In the genomic region with DNA sequence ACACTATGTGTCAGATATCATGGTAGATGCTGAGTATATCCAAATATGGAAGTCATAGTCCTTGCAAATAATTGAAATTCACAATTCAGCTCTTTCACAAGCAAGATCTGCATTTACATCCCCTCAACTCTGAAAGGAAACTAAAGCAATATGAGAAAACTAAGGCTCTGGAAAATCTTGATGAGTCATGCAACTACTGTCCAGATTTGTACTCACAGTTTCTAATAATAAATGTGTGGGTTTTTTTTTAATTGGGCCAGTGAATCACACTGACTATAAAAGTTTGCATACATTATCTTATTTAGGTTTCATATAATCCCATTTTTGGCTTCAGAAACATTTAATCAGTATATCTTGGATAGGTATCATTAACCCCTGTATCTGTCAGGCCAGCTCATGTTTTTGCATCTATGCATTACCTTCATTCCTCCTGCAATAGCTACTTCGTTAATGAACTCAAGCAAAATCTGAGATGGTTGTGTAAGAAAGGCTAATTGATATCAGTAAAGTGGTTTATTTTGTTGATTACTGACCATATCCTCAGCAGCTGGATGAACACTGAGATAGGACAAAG, we compare ENCODE assay signal across 12 cellular contexts. TPM values are rescaled to one million over a fixed set of nuclear protein-coding genes. Genes with fewer than 3 reads are reported as not detected.
A peak's percentile ranks its signal among the peaks of the same experiment; 100 is the strongest.
DNase-seq lines count a peak whose midpoint lies in the region; ATAC-seq and TF ChIP-seq lines count a peak whose summit lies in the region.
"Had no signal": no experiment of that assay in that cellular context is flagged by ENCODE, and none has a peak within 500 bp of the region (broad histone marks: within the 10 kb centered on the region; RNA-seq: fewer than 3 reads in every experiment).

No MANE protein-coding gene starts in this region.

- no peak for TF ChIP-seq CTCF in gastrocnemius medialis (IDR thresholded peaks at IDR 0.05 in 4 of 5, conservative IDR thresholded peaks at IDR 0.05 in 1 of 5)

- no peaks in the 10 kb centered on the region for H3K36me3 Mint-ChIP-seq in naive thymus-derived CD4-positive, alpha-beta T cell

- no peaks in the 10 kb centered on the region for H3K27me3 ChIP-seq in gastrocnemius medialis
- H3K27me3 ChIP-seq in naive thymus-derived CD4-positive, alpha-beta T cell (ENCODE audit: control insufficient read depth in 2 of 2, insufficient read depth in 2 of 2, low read length in 2 of 2), result no peaks in the 10 kb centered on the region

- intact Hi-C loops in gastrocnemius medialis (cut with DNase I; ENCODE audit: low total_unique reads), result no loop called here
- intact Hi-C loops in naive thymus-derived CD4-positive, alpha-beta T cell (cut with micrococcal nuclease), result no loop called here

- no peaks in the 10 kb centered on the region for H3K27me3 Mint-ChIP-seq in naive thymus-derived CD4-positive, alpha-beta T cell
- H3K27me3 Mint-ChIP-seq: activated naive CD8-positive, alpha-beta T cell treated with anti-CD3 and anti-CD28 coated beads, Interleukin-2, amount 50 U/mL, for 24 hours had no signal

- no peaks in the 10 kb centered on the region for H3K9me3 ChIP-seq in gastrocnemius medialis
- H3K9me3 ChIP-seq in naive thymus-derived CD4-positive, alpha-beta T cell (ENCODE audit: control insufficient read depth in 2 of 3, low read length in 3 of 3), result no peaks in the 10 kb centered on the region

- H3K27ac ChIP-seq in gastrocnemius medialis, result peak overlapping the region in 2 of 4 donors; percentile 44 to 72
- no peak overlapping the region for H3K27ac ChIP-seq in naive thymus-derived CD4-positive, alpha-beta T cell (ENCODE audit: low read depth, low read length)
- H3K27ac ChIP-seq: WERI-Rb-1 had no signal

- TF ChIP-seq POLR2A in gastrocnemius medialis (IDR thresholded peaks at IDR 0.05), result no peak

- no peaks in the 10 kb centered on the region for H3K4me1 Mint-ChIP-seq in naive thymus-derived CD4-positive, alpha-beta T cell

- in situ Hi-C loops in gastrocnemius medialis (cut with MboI; ENCODE audit: low sequenced_read_pairs in 4 of 4), result no loop called here

- CTCF ChIA-PET in naive thymus-derived CD4-positive, alpha-beta T cell (lab: Charles Lee), result interaction anchor here (0.7 kb wide), 1 partner anchor 69 kb away, joined by 3 read pairs; no protein-coding TSS in a partner anchor

- DNase-seq in NCI-H226 (peak; percentile 41), dermis blood vessel endothelial cell (peak; percentile 55), gastrocnemius medialis (no peak), NCI-H82 (lab: John Stamatoyannopoulos, UW) (no peak), NCI-H2171 (lab: John Stamatoyannopoulos, UW) (no peak)
- DNase-seq in naive thymus-derived CD4-positive, alpha-beta T cell, result no peak
- DNase-seq: activated naive CD8-positive, alpha-beta T cell treated with anti-CD3 and anti-CD28 coated beads, Interleukin-2, amount 50 U/mL, for 24 hours; NCI-H446; occipital lobe; WERI-Rb-1 had no signal

- H3K36me3 ChIP-seq in gastrocnemius medialis, result no peaks in the 10 kb centered on the region
- no peaks in the 10 kb centered on the region for H3K36me3 ChIP-seq in naive thymus-derived CD4-positive, alpha-beta T cell (ENCODE audit: control insufficient read depth in 2 of 3, insufficient read depth in 3 of 3, low read length in 3 of 3)
- H3K36me3 ChIP-seq: WERI-Rb-1 had no signal

- POLR2A ChIA-PET in naive thymus-derived CD4-positive, alpha-beta T cell (lab: Charles Lee), result no interaction called here

- H3K4me3 ChIP-seq in gastrocnemius medialis, result no peak overlapping the region
- H3K4me3 ChIP-seq in naive thymus-derived CD4-positive, alpha-beta T cell (ENCODE audit: low read length), result no peak overlapping the region

- H3K4me3 Mint-ChIP-seq in naive thymus-derived CD4-positive, alpha-beta T cell, result no peak overlapping the region
- H3K4me3 Mint-ChIP-seq: activated naive CD8-positive, alpha-beta T cell treated with anti-CD3 and anti-CD28 coated beads, Interleukin-2, amount 50 U/mL, for 24 hours had no signal

- peaks cover 2 to 13% of the 10 kb centered on the region in 2 donors for H3K4me1 ChIP-seq in gastrocnemius medialis
- H3K4me1 ChIP-seq in naive thymus-derived CD4-positive, alpha-beta T cell (ENCODE audit: control insufficient read depth in 2 of 2, insufficient read depth in 2 of 2, low read length in 2 of 2), result no peaks in the 10 kb centered on the region

- H3K9me3 Mint-ChIP-seq in naive thymus-derived CD4-positive, alpha-beta T cell, result peaks cover 0 to 19% (median 2%) of the 10 kb centered on the region in 11 donors

- ATAC-seq in GM21717 (IDR thresholded peaks at IDR 0.05; ENCODE audit: unreplicated experiment) (peak; percentile 53), gastrocnemius medialis (peak; percentile 80 to 84), HG03025 (IDR thresholded peaks at IDR 0.05; ENCODE audit: low FRiP score, unreplicated experiment) (no peak)
- no peak for ATAC-seq in naive thymus-derived CD4-positive, alpha-beta T cell

- no peak overlapping the region for H3K27ac Mint-ChIP-seq in naive thymus-derived CD4-positive, alpha-beta T cell
- H3K27ac Mint-ChIP-seq: activated naive CD8-positive, alpha-beta T cell treated with anti-CD3 and anti-CD28 coated beads, Interleukin-2, amount 50 U/mL, for 24 hours had no signal

RNA-seq across cellular contexts. Expression of a gene that starts 58.7 kb away (rescaled TPM):
- total RNA-seq in dermis blood vessel endothelial cell (not detected in 2 replicates), gastrocnemius medialis (1 to 10 TPM in 3 of 4 donors, under 1 TPM in 1; 0.66 to 3.9 (median 2.6) TPM)
- not detected for total RNA-seq in naive thymus-derived CD4-positive, alpha-beta T cell
- not detected for polyA plus RNA-seq in naive thymus-derived CD4-positive, alpha-beta T cell

Comparison
In these comparisons a context has a peak if more than half of its experiments do, and no peak if none do; other contexts are left out.
1. ATAC-seq: peak in GM21717 (single experiment) and gastrocnemius medialis (2 of 2); none in naive thymus-derived CD4-positive, alpha-beta T cell (single experiment) and HG03025 (single experiment).
2. DNase-seq: peak in NCI-H226 (single experiment) and dermis blood vessel endothelial cell (single experiment); none in gastrocnemius medialis (0 of 2), NCI-H82 (single experiment), naive thymus-derived CD4-positive, alpha-beta T cell (0 of 9) and NCI-H2171 (single experiment).